ENCODE assay signal across 20 cellular contexts in the genomic region with DNA sequence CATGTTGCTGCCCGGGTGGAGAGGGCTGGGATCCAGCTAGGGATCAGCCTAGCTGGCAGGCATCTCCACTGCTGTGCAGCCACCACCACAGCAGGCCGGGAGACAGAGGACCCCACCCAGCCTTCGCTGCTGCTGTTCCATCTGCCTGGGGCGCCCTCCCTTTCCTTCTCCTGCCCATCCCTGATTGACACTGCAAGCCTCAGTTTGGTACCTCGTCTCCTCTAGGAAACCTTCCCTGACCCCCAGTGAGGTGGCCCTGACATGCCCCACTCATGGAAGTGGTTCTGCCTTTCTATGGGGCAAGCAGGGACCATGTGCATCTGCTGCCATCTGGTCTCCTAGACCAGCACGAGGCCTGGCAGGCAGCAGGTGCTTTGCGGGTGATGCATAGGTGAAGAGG.
"Had no signal": no experiment of that assay in that cellular context is flagged by ENCODE, and none has a peak within 500 bp of the region (broad histone marks: within the 10 kb centered on the region; RNA-seq: fewer than 3 reads in every experiment).

No MANE protein-coding gene starts in this region.

- H3K27me3 Mint-ChIP-seq: activated CD4-positive, alpha-beta memory T cell treated with anti-CD3 and anti-CD28 coated beads for 36 hours; brain; effector memory CD8-positive, alpha-beta T cell; naive B cell; T-cell had no signal

- H3K36me3 Mint-ChIP-seq: activated CD4-positive, alpha-beta memory T cell treated with anti-CD3 and anti-CD28 coated beads for 36 hours; activated naive CD4-positive, alpha-beta T cell treated with anti-CD3 and anti-CD28 coated beads, Interleukin-2, amount 10 ng/mL, durations not matched to agents 7 days and 5 days; brain; naive B cell; neural progenitor cell; T-cell had no signal

- H3K27ac ChIP-seq: colonic mucosa, esophagus muscularis mucosa, neural progenitor cell, upper lobe of right lung had no signal

- H3K9me3 Mint-ChIP-seq: activated CD4-positive, alpha-beta memory T cell treated with anti-CD3 and anti-CD28 coated beads for 36 hours; activated naive CD4-positive, alpha-beta T cell treated with anti-CD3 and anti-CD28 coated beads, Interleukin-2, amount 10 ng/mL, durations not matched to agents 7 days and 5 days; brain; neural progenitor cell; T-cell had no signal

- ATAC-seq: effector memory CD8-positive, alpha-beta T cell; T-cell had no signal

- H3K36me3 ChIP-seq: colonic mucosa, neural progenitor cell, upper lobe of right lung had no signal

- H3K4me3 ChIP-seq: colonic mucosa, dorsolateral prefrontal cortex, esophagus muscularis mucosa, lung, neural progenitor cell, upper lobe of right lung had no signal

- H3K4me1 ChIP-seq: colonic mucosa, esophagus muscularis mucosa, neural progenitor cell, upper lobe of right lung had no signal

- DNase-seq: activated CD4-positive, alpha-beta memory T cell treated with anti-CD3 and anti-CD28 coated beads for 36 hours; activated CD4-positive, alpha-beta T cell treated with anti-CD3 and anti-CD28 coated beads for 1 hour; activated effector memory CD4-positive, alpha-beta T cell treated with anti-CD3 and anti-CD28 coated beads, Interleukin-2, amount 50 U/mL, for 16 hours; activated naive CD4-positive, alpha-beta T cell treated with anti-CD3 and anti-CD28 coated beads, Interleukin-2, amount 10 ng/mL, durations not matched to agents 7 days and 5 days; colonic mucosa; effector memory CD8-positive, alpha-beta T cell; glutamatergic neuron; hippocampal formation; naive B cell; stimulated activated CD4-positive, alpha-beta T cell treated with anti-CD3 and anti-CD28 coated beads, Interleukin-4, amount 100 ng/mL, for 1 hour; stimulated activated naive CD4-positive, alpha-beta T cell treated with Interleukin-2 at 50 U/mL for 16 hours; T-cell; T-helper 9 cell; upper lobe of right lung had no signal

- H3K4me3 Mint-ChIP-seq: activated CD4-positive, alpha-beta memory T cell treated with anti-CD3 and anti-CD28 coated beads for 36 hours; activated naive CD4-positive, alpha-beta T cell treated with anti-CD3 and anti-CD28 coated beads, Interleukin-2, amount 10 ng/mL, durations not matched to agents 7 days and 5 days; brain; effector memory CD8-positive, alpha-beta T cell; naive B cell; neural progenitor cell; T-cell had no signal

- H3K27ac Mint-ChIP-seq: activated CD4-positive, alpha-beta memory T cell treated with anti-CD3 and anti-CD28 coated beads for 36 hours; activated naive CD4-positive, alpha-beta T cell treated with anti-CD3 and anti-CD28 coated beads, Interleukin-2, amount 10 ng/mL, durations not matched to agents 7 days and 5 days; effector memory CD8-positive, alpha-beta T cell; neural progenitor cell; progenitor cell of endocrine pancreas had no signal

- H3K9me3 ChIP-seq: colonic mucosa, esophagus muscularis mucosa, upper lobe of right lung had no signal

- H3K4me1 Mint-ChIP-seq: naive B cell, neural progenitor cell had no signal
